20 cellular contexts compared by ENCODE assay signal in the genomic region with DNA sequence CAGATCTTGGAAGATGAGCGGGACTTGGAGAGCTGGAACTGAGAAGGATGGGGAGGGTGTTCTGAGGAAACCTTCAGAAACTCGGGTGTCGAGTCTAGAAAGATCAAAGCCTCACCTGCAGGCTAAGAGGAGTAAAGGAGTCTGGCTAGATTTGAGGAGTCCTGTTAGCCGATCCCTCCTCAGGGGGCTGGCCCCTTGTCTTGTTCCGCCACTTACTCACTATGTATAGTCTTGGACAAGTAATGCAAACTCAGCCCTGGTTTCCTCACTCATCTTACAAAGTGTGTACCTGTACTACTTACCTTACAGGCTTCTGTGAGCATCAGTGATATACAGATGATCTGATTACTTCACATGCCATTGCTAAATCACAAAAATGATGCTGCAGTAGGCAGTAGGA. TPM values are rescaled to one million over a fixed set of nuclear protein-coding genes. Genes with fewer than 3 reads are reported as not detected.
DNase-seq lines count a peak whose midpoint lies in the region; ATAC-seq, FAIRE-seq and TF ChIP-seq lines count a peak whose summit lies in the region.
"Had no signal": no experiment of that assay in that cellular context is flagged by ENCODE, and none has a peak within 500 bp of the region (broad histone marks: within the 10 kb centered on the region; RNA-seq: fewer than 3 reads in every experiment).

No MANE protein-coding gene starts in this region.

- H3K27ac Mint-ChIP-seq in CD4-positive, alpha-beta T cell, result no peak overlapping the region

- no peak for TF ChIP-seq POLR2A in K562 (conservative IDR thresholded peaks at IDR 0.05)

- no peak for DNase-seq in CD4-positive, alpha-beta T cell
- DNase-seq in Karpas-422 (no peak), K562 (ENCODE audit: extremely low read depth in 1 of 4, low spot score in 3 of 4) (no peak), NCI-H2107 treated with DMSO at 0.1 percent for 48 hours (lab: John Stamatoyannopoulos, UW; ENCODE audit: unreplicated experiment) (no peak), H7 (no peak)
- DNase-seq: C1 segment of cervical spinal cord, Caco-2, DMS153, GF-D8, NCI-H1105, NCI-H2081 treated with DMSO at 0.1 percent for 48 hours, NCI-H748 treated with DMSO at 0.1 percent for 48 hours, PC-3, SIG-M5 had no signal

- H3K4me3 ChIP-seq in Karpas-422 (ENCODE audit: low read length), result no peak overlapping the region
- H3K4me3 ChIP-seq in K562, result no peak overlapping the region
- H3K4me3 ChIP-seq in parathyroid adenoma (ENCODE audit: low read depth, low read length), result no peak overlapping the region
- H3K4me3 ChIP-seq in H7 (ENCODE audit: insufficient read depth, low read depth, low read length), result no peak overlapping the region
- H3K4me3 ChIP-seq: GM12878, HAP-1 had no signal

- H3K36me3 ChIP-seq in Karpas-422 (ENCODE audit: insufficient read depth, low read length), result peaks cover 4% of the 10 kb centered on the region; the same call in 1 of the 2 replicates
- H3K36me3 ChIP-seq in K562 (ENCODE audit: control insufficient read depth, insufficient read depth, low read length), result peaks cover 7% of the 10 kb centered on the region; the same call in 1 of the 3 replicates
- H3K36me3 ChIP-seq in parathyroid adenoma (ENCODE audit: control insufficient read depth, insufficient read depth, low read length), result no peaks in the 10 kb centered on the region
- H3K36me3 ChIP-seq in H7 (replicated peaks; ENCODE audit: control insufficient read depth, insufficient read depth, low read length), result no peaks in the 10 kb centered on the region
- H3K36me3 ChIP-seq: HAP-1 had no signal

- POLR2A ChIA-PET in CD4-positive, alpha-beta T cell (lab: Charles Lee), result interaction anchor here (1.9 kb wide), 1 partner anchor 25 kb away, joined by 7 read pairs; no protein-coding TSS in a partner anchor
- POLR2A ChIA-PET in K562 (lab: Yijun Ruan, JAX), result no interaction called here

- WGBS in K562 (ENCODE audit: insufficient coverage, low coverage, missing lambda C conversion rate), result 65% methylated on average over 4 of the region's 5 CpGs

- H3K27me3 Mint-ChIP-seq in CD4-positive, alpha-beta T cell, result no peaks in the 10 kb centered on the region

- H2AFZ ChIP-seq in Karpas-422 (ENCODE audit: low read length), result peak overlapping the region; percentile 5; the same call in 1 of the 2 replicates
- peak overlapping the region; percentile 38; the same call in 1 of the 2 replicates for H2AFZ ChIP-seq in K562 (ENCODE audit: low read depth, low read length)
- H2AFZ ChIP-seq in parathyroid adenoma, result peak overlapping the region; percentile 31

- H3K27ac ChIP-seq in CD4-positive, alpha-beta T cell (ENCODE audit: low read depth, low read length), result no peak overlapping the region
- H3K27ac ChIP-seq in Karpas-422 (ENCODE audit: low read length) (no peak overlapping the region), K562 (ENCODE audit: extremely low read depth, low read depth, low read length) (no peak overlapping the region), parathyroid adenoma (no peak overlapping the region)
- H3K27ac ChIP-seq: RWPE1 had no signal

- no peaks in the 10 kb centered on the region for H3K27me3 ChIP-seq in CD4-positive, alpha-beta T cell (ENCODE audit: control insufficient read depth, insufficient read depth, low read length)
- no peaks in the 10 kb centered on the region for H3K27me3 ChIP-seq in Karpas-422 (ENCODE audit: low read length)
- no peaks in the 10 kb centered on the region for H3K27me3 ChIP-seq in K562 (ENCODE audit: control insufficient read depth in 2 of 2, insufficient read depth in 2 of 2, low read length in 2 of 2)
- H3K27me3 ChIP-seq in parathyroid adenoma (ENCODE audit: control insufficient read depth, insufficient read depth, low read length), result no peaks in the 10 kb centered on the region
- H3K27me3 ChIP-seq in H7 (ENCODE audit: control insufficient read depth, insufficient read depth, low read length), result no peaks in the 10 kb centered on the region

- in situ Hi-C loops in K562 (cut with MboI), result no loop called here

- intact Hi-C loops in CD4-positive, alpha-beta T cell (cut with DNase I, micrococcal nuclease), result loop anchor here (2.0 to 10.0 kb wide), 8 partner anchors 22 to 804 kb away; a partner anchor contains a TSS
- intact Hi-C loops in K562 (cut with micrococcal nuclease), result loop anchor here (5.0 kb wide), 2 partner anchors 89 to 161 kb away; a partner anchor contains a TSS

- H4K20me1 ChIP-seq in Karpas-422 (ENCODE audit: insufficient read depth, low read depth, low read length), result peaks cover 2% of the 10 kb centered on the region; the same call in 1 of the 2 replicates
- H4K20me1 ChIP-seq in K562 (replicated peaks; ENCODE audit: control insufficient read depth, insufficient read depth, low read length), result no peaks in the 10 kb centered on the region; the same call in 1 of the 2 replicates

- no peak overlapping the region for H3K4me2 ChIP-seq in Karpas-422 (ENCODE audit: low read depth, low read length, poor library complexity, severe bottlenecking)
- H3K4me2 ChIP-seq in K562 (ENCODE audit: insufficient read depth, low read length), result no peak overlapping the region
- no peak overlapping the region for H3K4me2 ChIP-seq in parathyroid adenoma (ENCODE audit: low read length)

- H3K4me3 Mint-ChIP-seq in CD4-positive, alpha-beta T cell, result peak overlapping the region; percentile 4

- TF ChIP-seq EP300 in K562 (IDR thresholded peaks at IDR 0.05; ENCODE audit: low read length), result no peak

- peaks cover 27% of the 10 kb centered on the region for H3K79me2 ChIP-seq in Karpas-422 (ENCODE audit: low read length)
- H3K79me2 ChIP-seq in K562 (ENCODE audit: control insufficient read depth, insufficient read depth, low read length), result peaks cover 30% of the 10 kb centered on the region
- peaks cover 6% of the 10 kb centered on the region for H3K79me2 ChIP-seq in parathyroid adenoma

- peaks cover 15% of the 10 kb centered on the region for H3K36me3 Mint-ChIP-seq in CD4-positive, alpha-beta T cell (ENCODE audit: low read depth)

- TF ChIP-seq CTCF in CD4-positive, alpha-beta T cell (IDR thresholded peaks at IDR 0.05), result no peak
- TF ChIP-seq CTCF in K562 (IDR thresholded peaks at IDR 0.05 in 2 of 3, conservative IDR thresholded peaks at IDR 0.05 in 1 of 3; ENCODE audit: insufficient read depth in 2 of 3, low read depth in 1 of 3, low read length in 3 of 3) (no peak), parathyroid adenoma (IDR thresholded peaks at IDR 0.05) (no peak)

- peaks cover 32% of the 10 kb centered on the region for H3K4me1 Mint-ChIP-seq in CD4-positive, alpha-beta T cell (ENCODE audit: low read depth)

- no peaks in the 10 kb centered on the region for H3K9me1 ChIP-seq in K562 (ENCODE audit: control insufficient read depth, insufficient read depth, low read length)

- no TSS peak for BruUV-seq in K562 (replicated peaks; lab: Mats Ljungman, UMichigan)

- no peak for TF ChIP-seq RAD21 in K562 (CRISPR knock-in tag; conservative IDR thresholded peaks at IDR 0.05 in 1 of 2, IDR thresholded peaks at IDR 0.05 in 1 of 2)

- CTCF ChIA-PET in CD4-positive, alpha-beta T cell (lab: Charles Lee), result interaction anchor here (1.9 kb wide), 1 partner anchor 19 kb away, joined by 6 read pairs; no protein-coding TSS in a partner anchor
- CTCF ChIA-PET in K562 (lab: Yijun Ruan, JAX; ENCODE audit: low intra/inter-chr PET ratio), result no interaction called here

- no peaks in the 10 kb centered on the region for H3K9me3 Mint-ChIP-seq in CD4-positive, alpha-beta T cell

- ATAC-seq in CD4-positive, alpha-beta T cell (ENCODE audit: poor library complexity), result no peak
- no peak for ATAC-seq in K562
- no peak for ATAC-seq in GM18519 (IDR thresholded peaks at IDR 0.05; ENCODE audit: low FRiP score, unreplicated experiment)
- ATAC-seq: GM12878, PC-3, SK-N-SH treated with all-trans-retinoic acid at 6 μM for 48 hours had no signal

- no peak for FAIRE-seq in K562 (lab: Jason Lieb, UNC)
- FAIRE-seq: GM12878 had no signal

- H3K9ac ChIP-seq in Karpas-422 (ENCODE audit: low read length), result no peak overlapping the region
- no peak overlapping the region for H3K9ac ChIP-seq in K562 (ENCODE audit: insufficient read depth in 1 of 2, low read depth in 2 of 2, low read length in 2 of 2)
- H3K9ac ChIP-seq in parathyroid adenoma, result no peak overlapping the region

- peaks cover 25% of the 10 kb centered on the region for H3K4me1 ChIP-seq in Karpas-422 (ENCODE audit: low read length)
- H3K4me1 ChIP-seq in K562 (replicated peaks in 1 of 2; ENCODE audit: control insufficient read depth in 2 of 2, insufficient read depth in 2 of 2, low read length in 2 of 2), result peaks cover 4 to 7% of the 10 kb centered on the region in 2 experiments; a peak in 2 of 5 replicates
- peaks cover 19% of the 10 kb centered on the region for H3K4me1 ChIP-seq in parathyroid adenoma

- no peaks in the 10 kb centered on the region for H3K9me3 ChIP-seq in CD4-positive, alpha-beta T cell (ENCODE audit: control insufficient read depth, low read length)
- no peaks in the 10 kb centered on the region for H3K9me3 ChIP-seq in Karpas-422 (ENCODE audit: low read length)
- no peaks in the 10 kb centered on the region for H3K9me3 ChIP-seq in K562 (replicated peaks; ENCODE audit: control insufficient read depth, insufficient read depth, low read depth, low read length)
- H3K9me3 ChIP-seq in parathyroid adenoma (ENCODE audit: control insufficient read depth, low read length), result no peaks in the 10 kb centered on the region
- H3K9me3 ChIP-seq: Caco-2, HAP-1 had no signal

- H3K9me2 ChIP-seq in Karpas-422 (replicated peaks; ENCODE audit: insufficient read depth, low read length), result no peaks in the 10 kb centered on the region

RNA-seq across cellular contexts. Expression of a gene that starts 1.9 kb away (rescaled TPM):
- 10 to 100 TPM; 13.0 to 14.5 TPM for total RNA-seq in CD4-positive, alpha-beta T cell
- 70.9 and 97.0 TPM in 2 replicates for total RNA-seq in Karpas-422 (2014; rRNA removed; shearing (Covaris generic); ENCODE audit: low replicate concordance)
- total RNA-seq in K562 (2011; cell fraction: chromatin; rRNA removed; ENCODE audit: low replicate concordance), result 34.7 and 74.2 TPM in 2 replicates
- 23.0 and 28.9 TPM in 2 replicates for total RNA-seq in K562 (2011; cell fraction: nucleolus; rRNA removed)
- 50.4 and 56.3 TPM in 2 replicates for total RNA-seq in K562 (2011; cell fraction: nucleoplasm; rRNA removed)
- total RNA-seq in K562 (2014; rRNA removed) (11.1 and 11.8 TPM in 2 replicates), K562 (2014; rRNA removed; fragmentation: Illumina TruSeq; extraction: Trizol) (19.5 and 22.6 TPM in 2 replicates), K562 (2015; rRNA removed; fragmentation: Illumina TruSeq; extraction: Trizol) (15.5 and 15.9 TPM in 2 replicates), K562 (2021) (20.8 and 24.2 TPM in 2 replicates)
- polyA plus RNA-seq in K562 (2011; rRNA removed) (24.2 and 30.4 TPM in 2 replicates), K562 (2014; fragmentation: Illumina TruSeq; extraction: Trizol) (12.6 and 13.3 TPM in 2 replicates), K562 (2014; fragmentation: Nextera tagmentation; extraction: Ambion mirVana) (1 to 10 TPM; 4.5 to 5.4 TPM), K562 (2014; rRNA removed) (8.6 and 14.0 TPM in 2 replicates)
- 7.1 and 12.7 TPM in 2 replicates for polyA plus RNA-seq in K562 (2011; cell fraction: cytosol; rRNA removed)
- polyA plus RNA-seq in K562 (2011; cell fraction: nucleus; rRNA removed), result 11.1 and 12.1 TPM in 2 replicates
- 10.4 and 11.5 TPM in 2 replicates for polyA plus RNA-seq in K562 (2012)
- 46.8 and 53.8 TPM in 2 replicates for polyA minus RNA-seq in K562 (2011; rRNA and poly(A)+ RNA removed)
- polyA minus RNA-seq in K562 (2011; cell fraction: cytosol; rRNA and poly(A)+ RNA removed), result 15.4 and 16.2 TPM in 2 replicates
- polyA minus RNA-seq in K562 (2011; cell fraction: nucleus; rRNA and poly(A)+ RNA removed), result 5.1 and 9.7 TPM in 2 replicates
- total RNA-seq in H7 (2014; rRNA removed; shearing (Covaris generic)), result 20.5 and 22.7 TPM in 2 replicates
